Comparison of ENCODE assay signal across 8 cellular contexts in genomic region chr9:124860582-124861341, GRCh38. TPM values are rescaled to one million over a fixed set of nuclear protein-coding genes. Genes with fewer than 3 reads are reported as not detected.
DNase-seq lines count a peak whose midpoint lies in the region; ATAC-seq and TF ChIP-seq lines count a peak whose summit lies in the region.

No MANE protein-coding gene starts in this region.

- no peak for DNase-seq in GM12865 (ENCODE audit: low read depth)
- no peak for DNase-seq in SJSA1 (ENCODE audit: low read depth in 1 of 2, low spot score in 2 of 2)
- DNase-seq in fibroblast of mammary gland (ENCODE audit: low read depth), result no peak
- DNase-seq in GF-D8 (lab: John Stamatoyannopoulos, UW), result no peak
- DNase-seq in KBM-7, result no peak
- no peak for DNase-seq in GM13976 (ENCODE audit: low spot score)

- in situ Hi-C loops in KBM-7 (cut with MboI; ENCODE audit: low pct_unique_long_range_greater_than_20kb, low sequenced_read_pairs), result loop anchor here (25.0 kb wide), 1 partner anchor 527 kb away; no protein-coding TSS in a partner anchor
- in situ Hi-C loops in GM13976 (cut with MboI; ENCODE audit: low sequenced_read_pairs, unreplicated experiment), result loop anchor here (25.0 kb wide), 1 partner anchor 502 kb away; no protein-coding TSS in a partner anchor

- H3K36me3 ChIP-seq in SJSA1 (peaks cover 58% of the 10 kb centered on the region), rectal smooth muscle tissue (ENCODE audit: control insufficient read depth, insufficient read depth, low read length) (peaks cover 28% of the 10 kb centered on the region)

- no peaks in the 10 kb centered on the region for H3K9me3 ChIP-seq in SJSA1 (replicated peaks)

- H3K4me3 ChIP-seq in GM12865 (ENCODE audit: low read depth, low read length) (peak overlapping the region; percentile 73), SJSA1 (peak overlapping the region; percentile 90), fibroblast of mammary gland (ENCODE audit: control insufficient read depth, low read depth, low read length) (peak overlapping the region; percentile 98), rectal smooth muscle tissue (ENCODE audit: low read length) (peak overlapping the region; percentile 69)

- H3K27ac ChIP-seq in SJSA1 (peak overlapping the region; percentile 91), rectal smooth muscle tissue (ENCODE audit: low read depth, low read length) (peak overlapping the region; percentile 90)

- H3K27me3 ChIP-seq in SJSA1 (replicated peaks) (no peaks in the 10 kb centered on the region), rectal smooth muscle tissue (ENCODE audit: control insufficient read depth, insufficient read depth, low read length) (no peaks in the 10 kb centered on the region)

- H3K9ac ChIP-seq in rectal smooth muscle tissue (ENCODE audit: low read length), result peak overlapping the region; percentile 28

- H3K4me1 ChIP-seq in SJSA1 (replicated peaks), result peaks cover 19% of the 10 kb centered on the region
- H3K4me1 ChIP-seq in rectal smooth muscle tissue (ENCODE audit: control insufficient read depth, insufficient read depth, low read length), result peaks cover 11% of the 10 kb centered on the region

- TF ChIP-seq CTCF in GM12865 (IDR thresholded peaks at IDR 0.05; ENCODE audit: insufficient read depth, low read depth, low read length, missing control alignments), result no peak
- TF ChIP-seq CTCF in fibroblast of mammary gland (conservative IDR thresholded peaks at IDR 0.05; ENCODE audit: control insufficient read depth, insufficient read depth, low read depth, low read length), result no peak
- no peak for TF ChIP-seq CTCF in GM13976 (IDR thresholded peaks at IDR 0.05; ENCODE audit: borderline replicate concordance, control extremely low read depth, extremely low read depth, insufficient read depth, missing control alignments)

- no peak for ATAC-seq in HG03432 (IDR thresholded peaks at IDR 0.05; ENCODE audit: unreplicated experiment)

RNA-seq across cellular contexts. Expression of gene RPL35, which starts 1.0 kb away (rescaled TPM):
- total RNA-seq in SJSA1 (2014; rRNA removed; shearing (Covaris generic)), result 1,575 and 1,653 TPM in 2 replicates

RNA-seq across cellular contexts. Expression of gene ARPC5L, which starts 1.2 kb away (rescaled TPM):
- total RNA-seq in SJSA1 (2014; rRNA removed; shearing (Covaris generic)), result 31.5 and 41.3 TPM in 2 replicates

RNA-seq across cellular contexts. Expression of gene WDR38, which starts 7.5 kb away (rescaled TPM):
- total RNA-seq in SJSA1 (2014; rRNA removed; shearing (Covaris generic)), result not detected in 2 replicates
